In genomic region chr4:83115000-83115399, GRCh38 we compare ENCODE assay signal across 9 cellular contexts. TPM values are rescaled to one million over a fixed set of nuclear protein-coding genes. Genes with fewer than 3 reads are reported as not detected.
DNase-seq lines count a peak whose midpoint lies in the region; ATAC-seq, FAIRE-seq and TF ChIP-seq lines count a peak whose summit lies in the region.
"Had no signal": no experiment of that assay in that cellular context is flagged by ENCODE, and none has a peak within 500 bp of the region (broad histone marks: within the 10 kb centered on the region; RNA-seq: fewer than 3 reads in every experiment).

No MANE protein-coding gene starts in this region.

- DNase-seq in SIG-M5 treated with dmso at 0.1 percent for 504 hours (lab: John Stamatoyannopoulos, UW; ENCODE audit: unreplicated experiment) = peak; percentile 32
- DNase-seq in SIG-M5 (lab: John Stamatoyannopoulos, UW) = no peak
- DNase-seq in RCC 7860 (ENCODE audit: low spot score) = peak; percentile 38
- DNase-seq in epithelial cell of esophagus (ENCODE audit: low read depth) = peak; percentile 70
- DNase-seq in spleen = no peak
- no peak for DNase-seq in MG63

- H3K4me3 ChIP-seq in epithelial cell of esophagus (ENCODE audit: low read length) (no peak overlapping the region), spleen (peak overlapping the region in 4 of 8 donors; percentile 61 to 84 (median 62)), MG63 (no peak overlapping the region)
- H3K4me3 ChIP-seq: thoracic aorta had no signal

- TF ChIP-seq CTCF in epithelial cell of esophagus (IDR thresholded peaks at IDR 0.05; ENCODE audit: insufficient read depth, low read depth, low read length, missing control alignments) = no peak
- no peak for TF ChIP-seq CTCF in spleen (IDR thresholded peaks at IDR 0.05 in 8 of 11, conservative IDR thresholded peaks at IDR 0.05 in 3 of 11)

- H3K27me3 ChIP-seq in spleen (replicated peaks in 1 of 7) = no peaks in the 10 kb centered on the region
- no peaks in the 10 kb centered on the region for H3K27me3 ChIP-seq in MG63

- H3K36me3 ChIP-seq in spleen = no peaks in the 10 kb centered on the region
- no peaks in the 10 kb centered on the region for H3K36me3 ChIP-seq in MG63
- H3K36me3 ChIP-seq: thoracic aorta had no signal

- intact Hi-C loops in spleen (cut with DNase I; ENCODE audit: low total_unique reads) = no loop called here

- no peaks in the 10 kb centered on the region for H3K9me3 ChIP-seq in spleen
- H3K9me3 ChIP-seq in MG63 = no peaks in the 10 kb centered on the region
- H3K9me3 ChIP-seq: thoracic aorta had no signal

- peaks cover 0 to 83% (median 30%) of the 10 kb centered on the region in 6 donors for H3K4me1 ChIP-seq in spleen

- FAIRE-seq in RCC 7860 (lab: Jason Lieb, UNC) = peak; percentile 66

- ATAC-seq in HG03342 (IDR thresholded peaks at IDR 0.05; ENCODE audit: unreplicated experiment) (no peak), HG02571 (IDR thresholded peaks at IDR 0.05; ENCODE audit: unreplicated experiment) (no peak)

- H3K27ac ChIP-seq in spleen = peak overlapping the region; percentile 87 to 97 (median 94)
- H3K27ac ChIP-seq: thoracic aorta had no signal

- no peak for TF ChIP-seq POLR2A in spleen (IDR thresholded peaks at IDR 0.05)

RNA-seq across cellular contexts. Expression of gene PLAC8, which starts 0.5 kb away (rescaled TPM):
- total RNA-seq in spleen = 100 to 1,000 TPM; 156 to 341 (median 215) TPM
- 100 to 1,000 TPM; 193 to 321 (median 256) TPM for polyA plus RNA-seq in spleen
- total RNA-seq in MG63 (2014; rRNA removed; shearing (Covaris generic); ENCODE audit: low replicate concordance) = not detected in 2 replicates

Comparison
In these comparisons a context has a peak if more than half of its experiments do, and no peak if none do; other contexts are left out.
1. DNase-seq: peak in SIG-M5 treated with dmso at 0.1 percent for 504 hours (single experiment), RCC 7860 (single experiment) and epithelial cell of esophagus (single experiment); none in SIG-M5 (single experiment), spleen (single experiment) and MG63 (single experiment).
2. RNA of gene PLAC8, which starts 0.5 kb away (total RNA-seq): 156 to 341 TPM in spleen; not detected in MG63; every median in the first group is over 100 times any median in the second.